8 cellular contexts compared by ENCODE assay signal in the genomic region with DNA sequence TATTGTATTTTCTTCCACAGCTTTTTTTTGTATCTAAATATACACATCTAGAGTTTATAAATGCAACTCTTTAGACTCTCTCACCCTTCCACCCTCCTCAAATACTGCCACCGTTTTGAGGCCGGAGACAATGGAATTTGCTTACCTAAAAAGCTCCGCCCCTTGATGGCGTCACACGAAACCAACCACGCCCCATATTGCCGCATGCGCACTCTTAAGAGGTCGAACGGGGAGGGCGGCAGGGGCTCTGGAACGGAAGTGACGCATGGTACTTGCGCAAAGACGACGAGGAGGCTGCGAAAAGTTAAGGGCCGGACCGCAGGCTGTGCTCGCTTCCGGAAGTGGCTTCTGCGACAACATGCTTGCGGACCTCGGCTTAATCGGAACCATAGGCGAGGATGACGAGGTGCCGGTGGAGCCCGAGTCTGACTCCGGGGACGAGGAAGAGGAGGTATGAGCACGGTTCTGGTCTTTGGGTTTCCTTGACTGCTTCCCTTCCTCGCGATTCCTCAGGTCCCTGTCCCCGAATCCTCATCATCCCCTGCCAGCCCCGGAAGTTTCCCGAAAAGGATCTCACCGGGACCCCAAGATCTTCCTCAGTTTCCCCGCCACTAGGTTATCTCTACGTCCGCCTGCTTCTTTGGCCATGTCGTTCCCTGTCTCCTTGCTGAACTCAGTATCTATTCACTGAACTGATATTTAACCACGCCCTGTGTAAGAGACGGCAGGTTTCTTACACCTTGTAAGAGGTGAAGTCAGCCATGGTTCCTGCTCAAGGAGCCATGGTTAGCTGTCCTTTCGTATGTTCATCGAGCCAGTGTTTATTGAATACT. TPM values are rescaled to one million over a fixed set of nuclear protein-coding genes. Genes with fewer than 3 reads are reported as not detected.
A peak's percentile ranks its signal among the peaks of the same experiment; 100 is the strongest.
DNase-seq lines count a peak whose midpoint lies in the region; ATAC-seq and TF ChIP-seq lines count a peak whose summit lies in the region.

A gene with protein sequence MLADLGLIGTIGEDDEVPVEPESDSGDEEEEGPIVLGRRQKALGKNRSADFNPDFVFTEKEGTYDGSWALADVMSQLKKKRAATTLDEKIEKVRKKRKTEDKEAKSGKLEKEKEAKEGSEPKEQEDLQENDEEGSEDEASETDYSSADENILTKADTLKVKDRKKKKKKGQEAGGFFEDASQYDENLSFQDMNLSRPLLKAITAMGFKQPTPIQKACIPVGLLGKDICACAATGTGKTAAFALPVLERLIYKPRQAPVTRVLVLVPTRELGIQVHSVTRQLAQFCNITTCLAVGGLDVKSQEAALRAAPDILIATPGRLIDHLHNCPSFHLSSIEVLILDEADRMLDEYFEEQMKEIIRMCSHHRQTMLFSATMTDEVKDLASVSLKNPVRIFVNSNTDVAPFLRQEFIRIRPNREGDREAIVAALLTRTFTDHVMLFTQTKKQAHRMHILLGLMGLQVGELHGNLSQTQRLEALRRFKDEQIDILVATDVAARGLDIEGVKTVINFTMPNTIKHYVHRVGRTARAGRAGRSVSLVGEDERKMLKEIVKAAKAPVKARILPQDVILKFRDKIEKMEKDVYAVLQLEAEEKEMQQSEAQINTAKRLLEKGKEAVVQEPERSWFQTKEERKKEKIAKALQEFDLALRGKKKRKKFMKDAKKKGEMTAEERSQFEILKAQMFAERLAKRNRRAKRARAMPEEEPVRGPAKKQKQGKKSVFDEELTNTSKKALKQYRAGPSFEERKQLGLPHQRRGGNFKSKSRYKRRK (plus strand): TSS at position 326 of the 833 bp plus-strand sequence. CDS start 33 bp downstream, at position 359.

- H3K79me2 ChIP-seq in DND-41 (ENCODE audit: insufficient read depth, low read length), result peaks cover 24% of the 10 kb centered on the region
- peaks cover 31% of the 10 kb centered on the region for H3K79me2 ChIP-seq in GM23248 (ENCODE audit: insufficient read depth)

- peak within 1 kb of the TSS; percentile 78 for H3K9ac ChIP-seq in DND-41 (ENCODE audit: low read depth, low read length)
- peak within 1 kb of the TSS; percentile 87 for H3K9ac ChIP-seq in GM23248

- ATAC-seq in DND-41 (ENCODE audit: insufficient read depth, low read depth) (peak; percentile 90), naive B cell (ENCODE audit: low read depth in 2 of 2) (peak; percentile 91)
- peak; percentile 98 for ATAC-seq in stimulated activated memory B cell treated with anti-CD40 and anti-IgM and Interleukin-4, amounts not matched to agents 10 μg/mL and 1 μg/mL and 100 μg/mL, for 72 hours

- no peaks in the 10 kb centered on the region for H3K36me3 Mint-ChIP-seq in naive B cell
- H3K36me3 Mint-ChIP-seq in stimulated activated memory B cell treated with anti-CD40 and anti-IgM and Interleukin-4, amounts not matched to agents 10 μg/mL and 1 μg/mL and 100 μg/mL, for 72 hours, result peaks cover 27% of the 10 kb centered on the region

- DNase-seq in DND-41 (peak; percentile 99), GM23248 (peak; percentile 99), LHCN-M2 (ENCODE audit: low read depth) (peak; percentile 98), RPMI8226 (peak; percentile 98), fibroblast of gingiva (ENCODE audit: low read depth) (peak; percentile 98), naive B cell (peak; percentile 97)
- peak; percentile 90 to 94 for DNase-seq in activated T-helper 1 cell treated with anti-CD3 and anti-CD28 coated beads, Interleukin-2, amount 50 U/mL, for 16 hours (ENCODE audit: low read depth in 1 of 2, low spot score in 1 of 2)

- WGBS in GM23248 (ENCODE audit: low coverage in 1 of 2, low lambda C conversion rate in 2 of 2, missing lambda C conversion rate in 2 of 2), 2 experiments, result 1 to 2% methylated on average over 45 to 46 of the region's 46 CpGs

- H4K20me1 ChIP-seq in DND-41 (ENCODE audit: insufficient read depth, low read length), result no peaks in the 10 kb centered on the region
- H4K20me1 ChIP-seq in GM23248 (ENCODE audit: insufficient read depth), result no peaks in the 10 kb centered on the region

- no peaks in the 10 kb centered on the region for H3K9me3 ChIP-seq in DND-41 (ENCODE audit: insufficient read depth, low read length, severe bottlenecking)
- H3K9me3 ChIP-seq in GM23248 (ENCODE audit: low read depth), result no peaks in the 10 kb centered on the region

- H3K27me3 ChIP-seq in DND-41 (ENCODE audit: insufficient read depth, low read length, poor library complexity) (no peaks in the 10 kb centered on the region), GM23248 (replicated peaks; ENCODE audit: insufficient read depth) (no peaks in the 10 kb centered on the region)

- H3K4me1 Mint-ChIP-seq in naive B cell, result peaks cover 21 to 40% (median 29%) of the 10 kb centered on the region in 3 donors
- H3K4me1 Mint-ChIP-seq in stimulated activated memory B cell treated with anti-CD40 and anti-IgM and Interleukin-4, amounts not matched to agents 10 μg/mL and 1 μg/mL and 100 μg/mL, for 72 hours, result peaks cover 24% of the 10 kb centered on the region

- H2AFZ ChIP-seq in DND-41 (ENCODE audit: low read depth, low read length) (peak within 1 kb of the TSS; percentile 99), GM23248 (peak within 1 kb of the TSS; percentile 93)

- H3K9me2 ChIP-seq in GM23248 (ENCODE audit: insufficient read depth), result no peaks in the 10 kb centered on the region

- in situ Hi-C loops in GM23248 (cut with MboI), result no loop called here

- H3K9me3 Mint-ChIP-seq in naive B cell, result peaks cover 0 to 2% (median 0%) of the 10 kb centered on the region in 7 donors
- H3K9me3 Mint-ChIP-seq in stimulated activated memory B cell treated with anti-CD40 and anti-IgM and Interleukin-4, amounts not matched to agents 10 μg/mL and 1 μg/mL and 100 μg/mL, for 72 hours, result no peaks in the 10 kb centered on the region

- TF ChIP-seq CTCF in DND-41 (IDR thresholded peaks at IDR 0.05; ENCODE audit: borderline replicate concordance, extremely low read depth, low read length, poor library complexity, severe bottlenecking), result no peak

- H3K4me1 ChIP-seq in DND-41 (ENCODE audit: insufficient read depth, low read length) (peaks cover 36% of the 10 kb centered on the region), GM23248 (ENCODE audit: insufficient read depth) (peaks cover 14% of the 10 kb centered on the region)

- H3K27ac Mint-ChIP-seq in naive B cell, result peak within 1 kb of the TSS; percentile 97 to 100 (median 100)
- peak within 1 kb of the TSS; percentile 94 for H3K27ac Mint-ChIP-seq in stimulated activated memory B cell treated with anti-CD40 and anti-IgM and Interleukin-4, amounts not matched to agents 10 μg/mL and 1 μg/mL and 100 μg/mL, for 72 hours

- peak within 1 kb of the TSS; percentile 88 to 99 (median 96) for H3K4me3 Mint-ChIP-seq in naive B cell
- H3K4me3 Mint-ChIP-seq in stimulated activated memory B cell treated with anti-CD40 and anti-IgM and Interleukin-4, amounts not matched to agents 10 μg/mL and 1 μg/mL and 100 μg/mL, for 72 hours, result peak within 1 kb of the TSS; percentile 95

- H3K36me3 ChIP-seq in DND-41 (ENCODE audit: insufficient read depth, low read length) (peaks cover 29% of the 10 kb centered on the region), GM23248 (ENCODE audit: low read depth) (peaks cover 16% of the 10 kb centered on the region; the same call in 1 of the 2 replicates)

- no peaks in the 10 kb centered on the region for H3F3A ChIP-seq in GM23248 (ENCODE audit: insufficient read depth)

- H3K4me3 ChIP-seq in DND-41 (ENCODE audit: low read depth in 1 of 2, low read length in 2 of 2) (peak within 1 kb of the TSS; percentile 91 to 92), GM23248 (peak within 1 kb of the TSS; percentile 100)

- H3K4me2 ChIP-seq in DND-41 (ENCODE audit: insufficient read depth, low read length) (peak within 1 kb of the TSS; percentile 89), GM23248 (ENCODE audit: unreplicated experiment) (peak within 1 kb of the TSS; percentile 97)

- H3K27me3 Mint-ChIP-seq in naive B cell, result no peaks in the 10 kb centered on the region
- H3K27me3 Mint-ChIP-seq in stimulated activated memory B cell treated with anti-CD40 and anti-IgM and Interleukin-4, amounts not matched to agents 10 μg/mL and 1 μg/mL and 100 μg/mL, for 72 hours, result no peaks in the 10 kb centered on the region

- H3K27ac ChIP-seq in DND-41 (ENCODE audit: low read length), result peak within 1 kb of the TSS; percentile 90
- H3K27ac ChIP-seq in GM23248, result peak within 1 kb of the TSS; percentile 59

RNA-seq across cellular contexts. Expression of the gene that starts here (rescaled TPM):
- 24.2 and 25.3 TPM in 2 replicates for total RNA-seq in GM23248 (2014; rRNA removed; shearing (Covaris generic))
- polyA plus RNA-seq in GM23248 (2016; fragmentation: Nextera tagmentation; extraction: Ambion mirVana) (35.6 and 36.3 TPM in 2 replicates), naive B cell (ENCODE audit: low read depth in 6 of 6) (10 to 100 TPM; 32.6 to 76.5 (median 46.7) TPM)
- total RNA-seq in LHCN-M2 (2014; rRNA removed), result 40.0 and 43.9 TPM in 2 replicates
- polyA plus RNA-seq in LHCN-M2 (2012), result 30.0 TPM

Comparison
In these comparisons a context has a peak if more than half of its experiments do, and no peak if none do; other contexts are left out.
1. Peak in every context shown above with its lines: DNase-seq, ATAC-seq, H3K4me3 ChIP-seq and H3K27ac ChIP-seq.